In genomic region chr16:14050297-14051027, GRCh38 we compare ENCODE assay signal across 11 cellular contexts. TPM values are rescaled to one million over a fixed set of nuclear protein-coding genes. Genes with fewer than 3 reads are reported as not detected.
DNase-seq lines count a peak whose midpoint lies in the region; ATAC-seq lines count a peak whose summit lies in the region.
"Had no signal": no experiment of that assay in that cellular context is flagged by ENCODE, and none has a peak within 500 bp of the region (broad histone marks: within the 10 kb centered on the region; RNA-seq: fewer than 3 reads in every experiment).

No MANE protein-coding gene starts in this region.

- ATAC-seq in GM21423 (IDR thresholded peaks at IDR 0.05; ENCODE audit: unreplicated experiment) (no peak), GM18520 (IDR thresholded peaks at IDR 0.05; ENCODE audit: unreplicated experiment) (no peak)

- H3K9me3 ChIP-seq in skeletal muscle tissue (ENCODE audit: control insufficient read depth in 3 of 3, low read length in 3 of 3), result no peaks in the 10 kb centered on the region

- H3K4me1 ChIP-seq in skeletal muscle tissue (ENCODE audit: control insufficient read depth in 3 of 3, insufficient read depth in 3 of 3, low read length in 3 of 3), result peaks cover 0 to 7% (median 0%) of the 10 kb centered on the region in 3 donors

- no peaks in the 10 kb centered on the region for H3K27me3 ChIP-seq in skeletal muscle tissue (ENCODE audit: control insufficient read depth in 3 of 3, insufficient read depth in 3 of 3, low read length in 3 of 3)

- DNase-seq in HPDE6-E6E7 (ENCODE audit: extremely low spot score), result peak; percentile 10
- DNase-seq in astrocyte of the hippocampus (ENCODE audit: low read depth, low spot score), result peak; percentile 43
- DNase-seq in iPS-NIHi7 (ENCODE audit: extremely low spot score), result peak; percentile 86
- DNase-seq in NCI-H2081 (lab: John Stamatoyannopoulos, UW), result no peak
- DNase-seq: activated naive CD8-positive, alpha-beta T cell treated with anti-CD3 and anti-CD28 coated beads for 36 hours; CD8-positive, alpha-beta memory T cell; NCI-H446; RPMI8226 had no signal

- H3K9ac ChIP-seq in skeletal muscle tissue (ENCODE audit: low read depth in 1 of 3, low read length in 3 of 3), result no peak overlapping the region

- H3K4me3 ChIP-seq in skeletal muscle tissue (ENCODE audit: low read length in 3 of 3), result no peak overlapping the region

- no peaks in the 10 kb centered on the region for H3K36me3 ChIP-seq in skeletal muscle tissue (ENCODE audit: control insufficient read depth in 3 of 3, insufficient read depth in 3 of 3, low read length in 3 of 3)

- H3K27ac ChIP-seq in skeletal muscle tissue (ENCODE audit: low read depth, low read length), result peak overlapping the region; percentile 9

RNA-seq across cellular contexts. Expression of gene MRTFB, which starts 20.7 kb away (rescaled TPM):
- 13.0 TPM for total RNA-seq in skeletal muscle tissue

Comparison
In these comparisons a context has a peak if more than half of its experiments do, and no peak if none do; other contexts are left out.
1. DNase-seq: peak in HPDE6-E6E7 (single experiment), astrocyte of the hippocampus (single experiment) and iPS-NIHi7 (single experiment); none in NCI-H2081 (0 of 2).